Comparison of ENCODE assay signal across 1 cellular context in genomic region chr6:35522660-35523658, GRCh38.
TF ChIP-seq lines count a peak whose summit lies in the region.

No MANE protein-coding gene starts in this region.

TF ChIP-seq in HEK293, 187 proteins besides CTCF, POLR2A, EP300 and RAD21 (continued from another document):
- TF ChIP-seq ZNF654 (tag by site-specific recombination; IDR thresholded peaks at IDR 0.05; ENCODE audit: low read depth) = peak; percentile 81
- TF ChIP-seq PATZ1 (tag by site-specific recombination; IDR thresholded peaks at IDR 0.05) = peak; percentile 76
- no peak for TF ChIP-seq ZNF571 (tag by site-specific recombination; IDR thresholded peaks at IDR 0.05)
- TF ChIP-seq ZSCAN30 (tag by site-specific recombination; IDR thresholded peaks at IDR 0.05) = peak; percentile 31; the same call in 1 of the 2 replicates
- no peak for TF ChIP-seq KLF7 (tag by site-specific recombination; IDR thresholded peaks at IDR 0.05; ENCODE audit: borderline replicate concordance)
- no peak for TF ChIP-seq ZNF157 (tag by site-specific recombination; IDR thresholded peaks at IDR 0.05)
- TF ChIP-seq ZEB2 (tag by site-specific recombination; IDR thresholded peaks at IDR 0.05) = 0 out of 2 replicates have a peak, but pooled peaks have one; percentile 50
- peak; percentile 75 for TF ChIP-seq ZNF600 (tag by site-specific recombination; IDR thresholded peaks at IDR 0.05)
- TF ChIP-seq KLF9 (tag by site-specific recombination; IDR thresholded peaks at IDR 0.05; ENCODE audit: low read depth) = peak; percentile 34; the same call in 1 of the 2 replicates
- no peak for TF ChIP-seq ZBTB20 (tag by site-specific recombination; IDR thresholded peaks at IDR 0.05)
- no peak for TF ChIP-seq BCL11B (tag by site-specific recombination; IDR thresholded peaks at IDR 0.05; ENCODE audit: low read depth)
- TF ChIP-seq ZNF747 (tag by site-specific recombination; IDR thresholded peaks at IDR 0.05) = no peak
- no peak for TF ChIP-seq ZSCAN4 (tag by site-specific recombination; IDR thresholded peaks at IDR 0.05)
- no peak for TF ChIP-seq ZNF140 (tag by site-specific recombination; IDR thresholded peaks at IDR 0.05)
- TF ChIP-seq ZNF18 (tag by site-specific recombination; IDR thresholded peaks at IDR 0.05) = no peak
- no peak for TF ChIP-seq ZNF398 (tag by site-specific recombination; IDR thresholded peaks at IDR 0.05)
- no peak for TF ChIP-seq ZNF521 (tag by site-specific recombination; IDR thresholded peaks at IDR 0.05)
- TF ChIP-seq ZNF513 (tag by site-specific recombination; IDR thresholded peaks at IDR 0.05) = no peak
- peak; percentile 55 for TF ChIP-seq ZFHX2 (tag by site-specific recombination; conservative IDR thresholded peaks at IDR 0.05)
- 0 out of 2 replicates have a peak, but pooled peaks have one; percentile 22 for TF ChIP-seq ZNF10 (tag by site-specific recombination; IDR thresholded peaks at IDR 0.05)
TF ChIP-seq in HEK293: peak in this region for 11.
